ENCODE assay signal across 1 cellular context in genomic region chr3:132660056-132660744, GRCh38.
TF ChIP-seq lines count a peak whose summit lies in the region.

TSS of gene UBA5 (plus strand) at chr3:132660329. CDS start at chr3:132660538, 209 bp downstream.

TF ChIP-seq in HepG2, 621 proteins besides CTCF, POLR2A, EP300 and RAD21 (continued from another document and continues in another):
- TF ChIP-seq GATAD1 (CRISPR knock-in tag; IDR thresholded peaks at IDR 0.05) (peak; percentile 89), ZNF235 (CRISPR knock-in tag; IDR thresholded peaks at IDR 0.05; ENCODE audit: borderline replicate concordance) (peak; percentile 52; the same call in 1 of the 2 replicates), ZBTB7A (CRISPR knock-in tag; IDR thresholded peaks at IDR 0.05) (no peak), KLF15 (CRISPR knock-in tag; IDR thresholded peaks at IDR 0.05; ENCODE audit: borderline replicate concordance) (no peak), ZNF281 (CRISPR knock-in tag; IDR thresholded peaks at IDR 0.05; ENCODE audit: borderline replicate concordance) (0 out of 2 replicates have a peak, but pooled peaks have one; percentile 12), HNRNPLL (IDR thresholded peaks at IDR 0.05; ENCODE audit: low read depth, low read length, poor library complexity, severe bottlenecking) (peak; percentile 49), PATZ1 (CRISPR knock-in tag; IDR thresholded peaks at IDR 0.05) (peak; percentile 22; the same call in 1 of the 2 replicates), ZNF792 (CRISPR knock-in tag; IDR thresholded peaks at IDR 0.05) (0 out of 2 replicates have a peak, but pooled peaks have one; percentile 11), FOXO4 (CRISPR knock-in tag; conservative IDR thresholded peaks at IDR 0.05) (no peak), MEF2D (CRISPR knock-in tag; IDR thresholded peaks at IDR 0.05) (0 out of 2 replicates have a peak, but pooled peaks have one; percentile 12), ZNF891 (CRISPR knock-in tag; IDR thresholded peaks at IDR 0.05) (peak; percentile 66; the same call in 1 of the 2 replicates), WIZ (CRISPR knock-in tag; IDR thresholded peaks at IDR 0.05) (no peak), ZNF589 (CRISPR knock-in tag; conservative IDR thresholded peaks at IDR 0.05) (no peak), PRPF4 (IDR thresholded peaks at IDR 0.05; ENCODE audit: low read depth, low read length, poor library complexity, severe bottlenecking) (no peak), KMT2A (CRISPR knock-in tag; IDR thresholded peaks at IDR 0.05) (peak; percentile 95), FLYWCH1 (CRISPR knock-in tag; IDR thresholded peaks at IDR 0.05) (0 out of 2 replicates have a peak, but pooled peaks have one; percentile 45), ZNF335 (CRISPR knock-in tag; IDR thresholded peaks at IDR 0.05) (no peak), DDIT3 (CRISPR knock-in tag; IDR thresholded peaks at IDR 0.05) (no peak), ZBTB21 (CRISPR knock-in tag; IDR thresholded peaks at IDR 0.05) (no peak), NFYB (CRISPR knock-in tag; IDR thresholded peaks at IDR 0.05) (peak; percentile 25; the same call in 1 of the 2 replicates), ZNF446 (CRISPR knock-in tag; IDR thresholded peaks at IDR 0.05) (no peak), ZC3H4 (CRISPR knock-in tag; IDR thresholded peaks at IDR 0.05; ENCODE audit: borderline replicate concordance) (no peak), ZSCAN9 (CRISPR knock-in tag; IDR thresholded peaks at IDR 0.05; ENCODE audit: borderline replicate concordance) (0 out of 2 replicates have a peak, but pooled peaks have one; percentile 54), ZNF562 (CRISPR knock-in tag; IDR thresholded peaks at IDR 0.05; ENCODE audit: borderline replicate concordance) (no peak), BRF2 (CRISPR knock-in tag; IDR thresholded peaks at IDR 0.05) (no peak), ZNF598 (CRISPR knock-in tag; IDR thresholded peaks at IDR 0.05; ENCODE audit: borderline replicate concordance) (peak; percentile 63; the same call in 1 of the 2 replicates), ZNF777 (CRISPR knock-in tag; IDR thresholded peaks at IDR 0.05) (0 out of 2 replicates have a peak, but pooled peaks have one; percentile 29), ARID3A (IDR thresholded peaks at IDR 0.05; ENCODE audit: low read depth, low read length) (no peak), RXRB (CRISPR knock-in tag; IDR thresholded peaks at IDR 0.05; ENCODE audit: borderline replicate concordance) (0 out of 2 replicates have a peak, but pooled peaks have one; percentile 26), GZF1 (CRISPR knock-in tag; IDR thresholded peaks at IDR 0.05) (no peak), IKZF4 (CRISPR knock-in tag; IDR thresholded peaks at IDR 0.05; ENCODE audit: borderline replicate concordance, low read depth, not compliant biosample characterization) (peak; percentile 14), NFKBIZ (CRISPR knock-in tag; IDR thresholded peaks at IDR 0.05) (0 out of 2 replicates have a peak, but pooled peaks have one; percentile 19), ZNF749 (CRISPR knock-in tag; IDR thresholded peaks at IDR 0.05; ENCODE audit: borderline replicate concordance) (0 out of 2 replicates have a peak, but pooled peaks have one; percentile 22), ZNF75D (CRISPR knock-in tag; IDR thresholded peaks at IDR 0.05; ENCODE audit: borderline replicate concordance) (0 out of 2 replicates have a peak, but pooled peaks have one; percentile 74), ZBTB4 (CRISPR knock-in tag; IDR thresholded peaks at IDR 0.05; ENCODE audit: borderline replicate concordance) (peak; percentile 49; the same call in 1 of the 2 replicates), MLX (CRISPR knock-in tag; IDR thresholded peaks at IDR 0.05) (no peak), SRSF1 (optimal IDR thresholded peaks at IDR 0.05; ENCODE audit: low read depth, low read length) (no peak), ZNF121 (CRISPR knock-in tag; IDR thresholded peaks at IDR 0.05) (0 out of 2 replicates have a peak, but pooled peaks have one; percentile 5), ETV5 (CRISPR knock-in tag; IDR thresholded peaks at IDR 0.05; ENCODE audit: borderline replicate concordance) (peak; percentile 70), ZBTB20 (CRISPR knock-in tag; IDR thresholded peaks at IDR 0.05; ENCODE audit: borderline replicate concordance, low read depth) (no peak; the same call in 1 of the 2 replicates), CBFB (CRISPR knock-in tag; IDR thresholded peaks at IDR 0.05) (no peak), NFE2L2 (IDR thresholded peaks at IDR 0.05; ENCODE audit: low read length) (no peak), ZNF614 (CRISPR knock-in tag; IDR thresholded peaks at IDR 0.05; ENCODE audit: borderline replicate concordance) (0 out of 2 replicates have a peak, but pooled peaks have one; percentile 27), SIN3B (IDR thresholded peaks at IDR 0.05; ENCODE audit: low read length) (peak; percentile 61), ZKSCAN8 (CRISPR knock-in tag; IDR thresholded peaks at IDR 0.05; ENCODE audit: borderline replicate concordance) (no peak), ZBTB34 (CRISPR knock-in tag; IDR thresholded peaks at IDR 0.05) (no peak), ZNF513 (CRISPR knock-in tag; conservative IDR thresholded peaks at IDR 0.05) (no peak), FOSL2 (CRISPR knock-in tag; IDR thresholded peaks at IDR 0.05) (0 out of 2 replicates have a peak, but pooled peaks have one; percentile 22), AGO2 (optimal IDR thresholded peaks at IDR 0.05; ENCODE audit: low read depth, low read length) (peak; percentile 68), KDM5A (IDR thresholded peaks at IDR 0.05; ENCODE audit: borderline replicate concordance, low read length) (peak; percentile 97)
